In the genomic region with DNA sequence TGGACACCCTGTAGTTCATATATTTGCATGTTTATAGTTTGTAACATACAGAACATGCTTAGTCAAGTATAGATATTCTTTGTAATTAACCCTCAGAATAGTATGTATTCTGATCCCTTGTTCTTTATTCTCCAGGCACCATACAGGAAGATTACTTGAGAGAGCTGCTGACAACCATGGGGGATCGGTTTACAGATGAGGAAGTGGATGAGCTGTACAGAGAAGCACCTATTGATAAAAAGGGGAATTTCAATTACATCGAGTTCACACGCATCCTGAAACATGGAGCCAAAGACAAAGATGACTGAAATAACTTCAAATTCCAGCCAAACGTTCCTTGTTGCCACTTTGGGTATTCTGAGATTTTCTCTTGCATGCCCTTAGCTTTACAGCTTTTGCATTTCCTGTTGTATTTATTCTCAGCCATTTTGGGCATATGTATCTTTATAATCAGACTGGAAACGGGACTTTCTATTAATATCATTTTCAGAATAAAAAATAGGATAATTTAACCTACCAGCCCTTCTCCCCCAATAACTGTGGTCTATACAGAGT, we compare ENCODE assay signal across 11 cellular contexts. TPM values are rescaled to one million over a fixed set of nuclear protein-coding genes. Genes with fewer than 3 reads are reported as not detected.
DNase-seq lines count a peak whose midpoint lies in the region; ATAC-seq and TF ChIP-seq lines count a peak whose summit lies in the region.
"Had no signal": no experiment of that assay in that cellular context is flagged by ENCODE, and none has a peak within 500 bp of the region (broad histone marks: within the 10 kb centered on the region; RNA-seq: fewer than 3 reads in every experiment).

No MANE protein-coding gene starts in this region.

- H3K27me3 ChIP-seq in cardiac muscle cell (no peaks in the 10 kb centered on the region), left lung (no peaks in the 10 kb centered on the region), upper lobe of right lung (no peaks in the 10 kb centered on the region), dorsolateral prefrontal cortex (no peaks in the 10 kb centered on the region)
- H3K27me3 ChIP-seq: BE2C had no signal

- no peak overlapping the region for H3K4me3 Mint-ChIP-seq in WTC11
- H3K4me3 Mint-ChIP-seq: stimulated activated naive CD8-positive, alpha-beta T cell treated with anti-CD3 and anti-CD28 coated beads, Interleukin-15, amount 100 ng/mL, for 72 hours had no signal

- peaks cover 49% of the 10 kb centered on the region for H3K36me3 Mint-ChIP-seq in WTC11

- H3K27ac ChIP-seq in cardiac muscle cell (peak overlapping the region; percentile 92), left lung (peak overlapping the region; percentile 39 to 46), upper lobe of right lung (peak overlapping the region; percentile 62), dorsolateral prefrontal cortex (no peak overlapping the region), substantia nigra (ENCODE audit: low read depth, low read length, poor library complexity, severe bottlenecking) (no peak overlapping the region)

- intact Hi-C loops in Right ventricle myocardium inferior (cut with DNase I) (no loop called here), left lung (cut with DNase I) (no loop called here), upper lobe of right lung (cut with DNase I) (no loop called here), dorsolateral prefrontal cortex (cut with DNase I) (no loop called here)

- DNase-seq in cardiac muscle cell (ENCODE audit: low read depth in 1 of 2, low spot score in 1 of 2) (no peak), Right ventricle myocardium inferior (ENCODE audit: missing footprints) (no peak), WTC11 (ENCODE audit: low spot score) (no peak), left lung (no peak), upper lobe of right lung (no peak), dorsolateral prefrontal cortex (no peak), substantia nigra (lab: John Stamatoyannopoulos, UW) (no peak)
- DNase-seq: BE2C; stimulated activated naive CD8-positive, alpha-beta T cell treated with anti-CD3 and anti-CD28 coated beads, Interleukin-15, amount 100 ng/mL, for 72 hours had no signal

- H3K4me3 ChIP-seq in cardiac muscle cell, result no peak overlapping the region
- H3K4me3 ChIP-seq in left lung, result no peak overlapping the region
- H3K4me3 ChIP-seq in upper lobe of right lung, result no peak overlapping the region
- no peak overlapping the region for H3K4me3 ChIP-seq in dorsolateral prefrontal cortex
- H3K4me3 ChIP-seq: skin epidermis had no signal

- CTCF ChIA-PET in WTC11 (lab: Charles Lee), result no interaction called here

- peaks cover 37% of the 10 kb centered on the region for H3K36me3 ChIP-seq in cardiac muscle cell
- H3K36me3 ChIP-seq in left lung, result peaks cover 8 to 66% of the 10 kb centered on the region in 2 donors
- peaks cover 64% of the 10 kb centered on the region for H3K36me3 ChIP-seq in upper lobe of right lung

- ATAC-seq in Right ventricle myocardium inferior (no peak), WTC11 (no peak), left lung (no peak), upper lobe of right lung (no peak), HG03135 (IDR thresholded peaks at IDR 0.05; ENCODE audit: unreplicated experiment) (no peak)
- ATAC-seq: stimulated activated naive CD8-positive, alpha-beta T cell treated with anti-CD3 and anti-CD28 coated beads, Interleukin-15, amount 100 ng/mL, for 72 hours had no signal

- POLR2A ChIA-PET in WTC11 (lab: Charles Lee), result interaction anchor here (1.2 kb wide), 1 partner anchor 348 kb away, joined by 3 read pairs; no protein-coding TSS in a partner anchor

- H3K4me1 ChIP-seq in cardiac muscle cell (ENCODE audit: low read depth) (peaks cover 24% of the 10 kb centered on the region), left lung (peaks cover 22 to 76% of the 10 kb centered on the region in 2 donors), upper lobe of right lung (peaks cover 51% of the 10 kb centered on the region)
- H3K4me1 ChIP-seq: BE2C had no signal

- H3K4me1 Mint-ChIP-seq in WTC11, result peaks cover 8% of the 10 kb centered on the region

- no peaks in the 10 kb centered on the region for H3K9me3 ChIP-seq in cardiac muscle cell (ENCODE audit: low read depth)
- no peaks in the 10 kb centered on the region for H3K9me3 ChIP-seq in left lung
- H3K9me3 ChIP-seq in upper lobe of right lung, result no peaks in the 10 kb centered on the region
- H3K9me3 ChIP-seq: BE2C had no signal

- TF ChIP-seq CTCF in cardiac muscle cell (IDR thresholded peaks at IDR 0.05; ENCODE audit: low read depth, low read length) (no peak), WTC11 (IDR thresholded peaks at IDR 0.05) (no peak), left lung (IDR thresholded peaks at IDR 0.05) (no peak), upper lobe of right lung (IDR thresholded peaks at IDR 0.05) (no peak), dorsolateral prefrontal cortex (IDR thresholded peaks at IDR 0.05 in 54 of 56, conservative IDR thresholded peaks at IDR 0.05 in 2 of 56; ENCODE audit: low read depth in 1 of 56, partially characterized antibody in 56 of 56) (no peak)

- H3K9me3 Mint-ChIP-seq in WTC11, result no peaks in the 10 kb centered on the region
- H3K9me3 Mint-ChIP-seq: stimulated activated naive CD8-positive, alpha-beta T cell treated with anti-CD3 and anti-CD28 coated beads, Interleukin-15, amount 100 ng/mL, for 72 hours had no signal

- H3K27me3 Mint-ChIP-seq in WTC11 (ENCODE audit: low read depth), result no peaks in the 10 kb centered on the region
- H3K27me3 Mint-ChIP-seq: stimulated activated naive CD8-positive, alpha-beta T cell treated with anti-CD3 and anti-CD28 coated beads, Interleukin-15, amount 100 ng/mL, for 72 hours had no signal

- H3K27ac Mint-ChIP-seq in WTC11, result peak overlapping the region; percentile 4; the same call in 1 of the 2 replicates

TF ChIP-seq in WTC11, 78 proteins besides CTCF, POLR2A, EP300 and RAD21 (continues in another document):
- no peak for TF ChIP-seq FOXK1 (CRISPR knock-in tag; IDR thresholded peaks at IDR 0.05)
- TF ChIP-seq, protein P1, sequence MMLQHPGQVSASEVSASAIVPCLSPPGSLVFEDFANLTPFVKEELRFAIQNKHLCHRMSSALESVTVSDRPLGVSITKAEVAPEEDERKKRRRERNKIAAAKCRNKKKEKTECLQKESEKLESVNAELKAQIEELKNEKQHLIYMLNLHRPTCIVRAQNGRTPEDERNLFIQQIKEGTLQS (CRISPR knock-in tag; conservative IDR thresholded peaks at IDR 0.05), result no peak
- TF ChIP-seq, protein P2, sequence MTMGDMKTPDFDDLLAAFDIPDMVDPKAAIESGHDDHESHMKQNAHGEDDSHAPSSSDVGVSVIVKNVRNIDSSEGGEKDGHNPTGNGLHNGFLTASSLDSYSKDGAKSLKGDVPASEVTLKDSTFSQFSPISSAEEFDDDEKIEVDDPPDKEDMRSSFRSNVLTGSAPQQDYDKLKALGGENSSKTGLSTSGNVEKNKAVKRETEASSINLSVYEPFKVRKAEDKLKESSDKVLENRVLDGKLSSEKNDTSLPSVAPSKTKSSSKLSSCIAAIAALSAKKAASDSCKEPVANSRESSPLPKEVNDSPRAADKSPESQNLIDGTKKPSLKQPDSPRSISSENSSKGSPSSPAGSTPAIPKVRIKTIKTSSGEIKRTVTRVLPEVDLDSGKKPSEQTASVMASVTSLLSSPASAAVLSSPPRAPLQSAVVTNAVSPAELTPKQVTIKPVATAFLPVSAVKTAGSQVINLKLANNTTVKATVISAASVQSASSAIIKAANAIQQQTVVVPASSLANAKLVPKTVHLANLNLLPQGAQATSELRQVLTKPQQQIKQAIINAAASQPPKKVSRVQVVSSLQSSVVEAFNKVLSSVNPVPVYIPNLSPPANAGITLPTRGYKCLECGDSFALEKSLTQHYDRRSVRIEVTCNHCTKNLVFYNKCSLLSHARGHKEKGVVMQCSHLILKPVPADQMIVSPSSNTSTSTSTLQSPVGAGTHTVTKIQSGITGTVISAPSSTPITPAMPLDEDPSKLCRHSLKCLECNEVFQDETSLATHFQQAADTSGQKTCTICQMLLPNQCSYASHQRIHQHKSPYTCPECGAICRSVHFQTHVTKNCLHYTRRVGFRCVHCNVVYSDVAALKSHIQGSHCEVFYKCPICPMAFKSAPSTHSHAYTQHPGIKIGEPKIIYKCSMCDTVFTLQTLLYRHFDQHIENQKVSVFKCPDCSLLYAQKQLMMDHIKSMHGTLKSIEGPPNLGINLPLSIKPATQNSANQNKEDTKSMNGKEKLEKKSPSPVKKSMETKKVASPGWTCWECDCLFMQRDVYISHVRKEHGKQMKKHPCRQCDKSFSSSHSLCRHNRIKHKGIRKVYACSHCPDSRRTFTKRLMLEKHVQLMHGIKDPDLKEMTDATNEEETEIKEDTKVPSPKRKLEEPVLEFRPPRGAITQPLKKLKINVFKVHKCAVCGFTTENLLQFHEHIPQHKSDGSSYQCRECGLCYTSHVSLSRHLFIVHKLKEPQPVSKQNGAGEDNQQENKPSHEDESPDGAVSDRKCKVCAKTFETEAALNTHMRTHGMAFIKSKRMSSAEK (CRISPR knock-in tag; IDR thresholded peaks at IDR 0.05; ENCODE audit: borderline replicate concordance), result no peak
- no peak for TF ChIP-seq USF1 (CRISPR knock-in tag; IDR thresholded peaks at IDR 0.05)

RNA-seq across cellular contexts. Expression of gene MYL12B, which starts 6.2 kb away (rescaled TPM):
- 74.8 and 137 TPM in 2 replicates for total RNA-seq in cardiac muscle cell
- 211 and 299 TPM in 2 replicates for polyA plus RNA-seq in cardiac muscle cell
- 180 TPM for total RNA-seq in Right ventricle myocardium inferior
- total RNA-seq in WTC11 (2021), result 158 to 173 TPM (median 163 TPM) in 3 replicates
- 100 to 1,000 TPM; 377 to 467 TPM for total RNA-seq in left lung
- 368 TPM for total RNA-seq in upper lobe of right lung
- 100 to 1,000 TPM in 100 of 120 experiments, 10 to 100 TPM in 20; 72.6 to 168 (median 118) TPM for total RNA-seq in dorsolateral prefrontal cortex

RNA-seq across cellular contexts. Expression of gene MYL12A, which starts 8.1 kb away (rescaled TPM):
- total RNA-seq in cardiac muscle cell (152 and 195 TPM in 2 replicates), Right ventricle myocardium inferior (2,252 TPM), WTC11 (2021) (205 to 230 TPM (median 213 TPM) in 3 replicates), left lung (100 to 1,000 TPM; 532 to 556 TPM), upper lobe of right lung (571 TPM), dorsolateral prefrontal cortex (10 to 100 TPM; 23.3 to 83.1 (median 42.9) TPM)
- polyA plus RNA-seq in cardiac muscle cell, result 321 and 420 TPM in 2 replicates

RNA-seq across cellular contexts. Expression of gene MYOM1, which starts 35.9 kb away (rescaled TPM):
- total RNA-seq in cardiac muscle cell (209 and 219 TPM in 2 replicates), Right ventricle myocardium inferior (611 TPM), WTC11 (2021) (0.35 to 0.64 TPM (median 0.53 TPM) in 3 replicates), left lung (1 to 10 TPM; 1.5 to 1.7 TPM), upper lobe of right lung (2.5 TPM), dorsolateral prefrontal cortex (10 to 100 TPM in 34 of 120 experiments, 1 to 10 TPM in 86; 2.2 to 18.7 (median 8.0) TPM)
- 182 and 194 TPM in 2 replicates for polyA plus RNA-seq in cardiac muscle cell

Comparison
In these comparisons a context has a peak if more than half of its experiments do, and no peak if none do; other contexts are left out.
1. H3K27ac ChIP-seq: peak in cardiac muscle cell (single experiment), left lung (2 of 2) and upper lobe of right lung (single experiment); none in dorsolateral prefrontal cortex (0 of 59) and substantia nigra (single experiment).
2. RNA of gene MYOM1, which starts 35.9 kb away (total RNA-seq): 611 TPM in Right ventricle myocardium inferior (single experiment) and 209 to 219 TPM in cardiac muscle cell; 2.2 to 18.7 TPM in dorsolateral prefrontal cortex, 2.5 TPM in upper lobe of right lung (single experiment), 1.5 to 1.7 TPM in left lung and 0.35 to 0.64 TPM in WTC11; every median in the first group is over 10 times any median in the second.